Comparison of ENCODE assay signal across 14 cellular contexts in genomic region chr7:85014936-85015335, GRCh38.
A peak's percentile ranks its signal among the peaks of the same experiment; 100 is the strongest.
DNase-seq lines count a peak whose midpoint lies in the region; ATAC-seq and TF ChIP-seq lines count a peak whose summit lies in the region.
"Had no signal": no experiment of that assay in that cellular context is flagged by ENCODE, and none has a peak within 500 bp of the region (broad histone marks: within the 10 kb centered on the region; RNA-seq: fewer than 3 reads in every experiment).

No MANE protein-coding gene starts in this region.

- RAD21 ChIA-PET in HCT116 (lab: Charles Lee; ENCODE audit: low non-redundant PET in 1 of 2, low total read pairs in 2 of 2, uncharacterized antibody in 2 of 2, unreplicated experiment in 2 of 2): no interaction called here

- peak; percentile 5; the same call in 1 of the 2 replicates for TF ChIP-seq CTCF in C4-2B (conservative IDR thresholded peaks at IDR 0.05)
- TF ChIP-seq CTCF in HCT116 (IDR thresholded peaks at IDR 0.05 in 2 of 3, conservative IDR thresholded peaks at IDR 0.05 in 1 of 3; ENCODE audit: borderline replicate concordance in 1 of 3, insufficient read depth in 1 of 3, low read depth in 2 of 3, low read length in 2 of 3): peak in 2 of 3 experiments; percentile 13 to 19; a peak in 1 of 6 replicates
- TF ChIP-seq CTCF in Panc1 (IDR thresholded peaks at IDR 0.05): peak; percentile 18; the same call in 1 of the 2 replicates
- TF ChIP-seq CTCF in fibroblast of villous mesenchyme (IDR thresholded peaks at IDR 0.05; ENCODE audit: insufficient read depth, low read depth, low read length): peak; percentile 18

- no peaks in the 10 kb centered on the region for H3K27me3 ChIP-seq in HCT116 (ENCODE audit: insufficient read depth, low read length)
- no peaks in the 10 kb centered on the region for H3K27me3 ChIP-seq in Panc1 (ENCODE audit: control insufficient read depth, insufficient read depth, low read length)

- TF ChIP-seq POLR2A in HCT116 (IDR thresholded peaks at IDR 0.05; ENCODE audit: borderline replicate concordance, extremely low read depth, insufficient read depth, insufficient read length): no peak

- H3K9me3 ChIP-seq in HCT116 (ENCODE audit: control insufficient read depth in 1 of 2, insufficient read depth in 1 of 2, low read depth in 1 of 2, low read length in 2 of 2) (no peaks in the 10 kb centered on the region), Panc1 (ENCODE audit: control insufficient read depth, insufficient read depth, low read depth, low read length) (no peaks in the 10 kb centered on the region)

- no peak for DNase-seq in HCT116 (ENCODE audit: low read depth, low spot score)
- DNase-seq in Panc1 (ENCODE audit: low read depth, low spot score): no peak
- DNase-seq in fibroblast of villous mesenchyme (ENCODE audit: low read depth): no peak
- DNase-seq in SKM-1 treated with dmso at 0.1 percent for 144 hours (lab: John Stamatoyannopoulos, UW; ENCODE audit: unreplicated experiment): no peak
- DNase-seq in activated T-cell treated with anti-CD3 and anti-CD28 coated beads, Interleukin-2, amount 50 U/mL, for 48 hours: no peak
- DNase-seq: activated CD4-positive, alpha-beta T cell treated with anti-CD3 and anti-CD28 coated beads, Interleukin-2, amount 50 U/mL, for 1 hour; dermis blood vessel endothelial cell; DMS153; HCEC 1CT; NCI-H146 had no signal

- H3K4me3 ChIP-seq in HCT116 (replicated peaks in 1 of 2; ENCODE audit: low read depth in 1 of 2, low read length in 2 of 2) (no peak overlapping the region), Panc1 (ENCODE audit: low read depth in 2 of 2, low read length in 2 of 2) (no peak overlapping the region), fibroblast of villous mesenchyme (ENCODE audit: low read depth, low read length) (no peak overlapping the region)
- H3K4me3 ChIP-seq: skin epidermis had no signal

- BruUV-seq in HCT116 (replicated peaks; lab: Mats Ljungman, UMichigan) (no TSS peak), Panc1 (replicated peaks; lab: Mats Ljungman, UMichigan) (no TSS peak)

- H3K36me3 ChIP-seq in HCT116 (ENCODE audit: control insufficient read depth in 1 of 2, insufficient read depth in 2 of 2, low read length in 2 of 2): no peaks in the 10 kb centered on the region
- H3K36me3 ChIP-seq in Panc1 (ENCODE audit: control insufficient read depth, insufficient read depth, low read length): no peaks in the 10 kb centered on the region

- H3K4me2 ChIP-seq in HCT116 (ENCODE audit: low read length): no peak overlapping the region

- no peak overlapping the region for H2AFZ ChIP-seq in HCT116 (ENCODE audit: low read depth, low read length, poor library complexity, severe bottlenecking)

- intact Hi-C loops in HCT116 (cut with micrococcal nuclease) (no loop called here), Panc1 (cut with micrococcal nuclease; ENCODE audit: unreplicated experiment) (no loop called here)

- H4K20me1 ChIP-seq in HCT116 (ENCODE audit: insufficient read depth): no peaks in the 10 kb centered on the region

- H3K4me1 ChIP-seq in HCT116 (ENCODE audit: control insufficient read depth in 1 of 2, insufficient read depth in 2 of 2, low read length in 2 of 2): no peaks in the 10 kb centered on the region
- H3K4me1 ChIP-seq in Panc1 (ENCODE audit: control insufficient read depth, insufficient read depth, low read length): no peaks in the 10 kb centered on the region

- no peak for TF ChIP-seq RAD21 in HCT116 (IDR thresholded peaks at IDR 0.05; ENCODE audit: low read depth)

- no peaks in the 10 kb centered on the region for H3K79me2 ChIP-seq in HCT116 (ENCODE audit: insufficient read depth, low read length)

- POLR2A ChIA-PET in HCT116 (lab: Charles Lee) (no interaction called here), Panc1 (lab: Charles Lee) (no interaction called here)

- H3K9me2 ChIP-seq in HCT116 (ENCODE audit: insufficient read depth): no peaks in the 10 kb centered on the region

- in situ Hi-C loops in Panc1 (cut with HindIII; ENCODE audit: low pct_unique_long_range_greater_than_20kb, low sequenced_read_pairs): no loop called here

- no peak overlapping the region for H3K9ac ChIP-seq in HCT116 (ENCODE audit: low read length)

- H3K27ac ChIP-seq in C4-2B (no peak overlapping the region), HCT116 (ENCODE audit: low read depth, low read length) (no peak overlapping the region), Panc1 (ENCODE audit: low read length) (peak overlapping the region; percentile 48; the same call in 1 of the 2 replicates)
- H3K27ac ChIP-seq: skin epidermis had no signal

- ATAC-seq in HCT116: 0 out of 2 replicates have a peak, but pooled peaks have one; percentile 42
- no peak for ATAC-seq in Panc1
- ATAC-seq in HG02610 (IDR thresholded peaks at IDR 0.05; ENCODE audit: unreplicated experiment): no peak
- ATAC-seq: activated naive CD4-positive, alpha-beta T cell treated with anti-CD3 and anti-CD28 coated beads, Interleukin-2, amount 50 U/mL, for 72 hours had no signal

- CTCF ChIA-PET in HCT116 (lab: Charles Lee): no interaction called here
- CTCF ChIA-PET in Panc1 (lab: Charles Lee): interaction anchor here (0.5 kb wide), 1 partner anchor 820 kb away, joined by 4 read pairs; the partner anchor contains the start of gene SEMA3A

TF ChIP-seq in HCT116, 20 proteins besides CTCF, POLR2A, EP300 and RAD21:
- TF ChIP-seq POLR2AphosphoS5 (IDR thresholded peaks at IDR 0.05; ENCODE audit: low read depth, low read length): no peak
- TF ChIP-seq, protein P1, sequence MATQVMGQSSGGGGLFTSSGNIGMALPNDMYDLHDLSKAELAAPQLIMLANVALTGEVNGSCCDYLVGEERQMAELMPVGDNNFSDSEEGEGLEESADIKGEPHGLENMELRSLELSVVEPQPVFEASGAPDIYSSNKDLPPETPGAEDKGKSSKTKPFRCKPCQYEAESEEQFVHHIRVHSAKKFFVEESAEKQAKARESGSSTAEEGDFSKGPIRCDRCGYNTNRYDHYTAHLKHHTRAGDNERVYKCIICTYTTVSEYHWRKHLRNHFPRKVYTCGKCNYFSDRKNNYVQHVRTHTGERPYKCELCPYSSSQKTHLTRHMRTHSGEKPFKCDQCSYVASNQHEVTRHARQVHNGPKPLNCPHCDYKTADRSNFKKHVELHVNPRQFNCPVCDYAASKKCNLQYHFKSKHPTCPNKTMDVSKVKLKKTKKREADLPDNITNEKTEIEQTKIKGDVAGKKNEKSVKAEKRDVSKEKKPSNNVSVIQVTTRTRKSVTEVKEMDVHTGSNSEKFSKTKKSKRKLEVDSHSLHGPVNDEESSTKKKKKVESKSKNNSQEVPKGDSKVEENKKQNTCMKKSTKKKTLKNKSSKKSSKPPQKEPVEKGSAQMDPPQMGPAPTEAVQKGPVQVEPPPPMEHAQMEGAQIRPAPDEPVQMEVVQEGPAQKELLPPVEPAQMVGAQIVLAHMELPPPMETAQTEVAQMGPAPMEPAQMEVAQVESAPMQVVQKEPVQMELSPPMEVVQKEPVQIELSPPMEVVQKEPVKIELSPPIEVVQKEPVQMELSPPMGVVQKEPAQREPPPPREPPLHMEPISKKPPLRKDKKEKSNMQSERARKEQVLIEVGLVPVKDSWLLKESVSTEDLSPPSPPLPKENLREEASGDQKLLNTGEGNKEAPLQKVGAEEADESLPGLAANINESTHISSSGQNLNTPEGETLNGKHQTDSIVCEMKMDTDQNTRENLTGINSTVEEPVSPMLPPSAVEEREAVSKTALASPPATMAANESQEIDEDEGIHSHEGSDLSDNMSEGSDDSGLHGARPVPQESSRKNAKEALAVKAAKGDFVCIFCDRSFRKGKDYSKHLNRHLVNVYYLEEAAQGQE (IDR thresholded peaks at IDR 0.05; ENCODE audit: low read depth): no peak
- TF ChIP-seq TCF7L2 (IDR thresholded peaks at IDR 0.05; ENCODE audit: borderline replicate concordance, extremely low read depth, insufficient read depth, insufficient read length): no peak
- TF ChIP-seq EGR1 (IDR thresholded peaks at IDR 0.05; ENCODE audit: low read depth): no peak
- TF ChIP-seq MAX (IDR thresholded peaks at IDR 0.05): no peak
- no peak for TF ChIP-seq ZNF274 (IDR thresholded peaks at IDR 0.05; ENCODE audit: low read depth, low read length)
- no peak for TF ChIP-seq FOSL1 (IDR thresholded peaks at IDR 0.05; ENCODE audit: low read depth)
- TF ChIP-seq JUND (IDR thresholded peaks at IDR 0.05): no peak
- TF ChIP-seq CBX3 (IDR thresholded peaks at IDR 0.05; ENCODE audit: low read depth): no peak
- no peak for TF ChIP-seq YY1 (IDR thresholded peaks at IDR 0.05; ENCODE audit: extremely low read depth, insufficient replicate concordance, low read depth, low read length)
- TF ChIP-seq ATF3 (IDR thresholded peaks at IDR 0.05): no peak
- no peak for TF ChIP-seq EZH2phosphoT487 (IDR thresholded peaks at IDR 0.05; ENCODE audit: borderline replicate concordance)
